ENCODE assay signal across 11 cellular contexts in the genomic region with DNA sequence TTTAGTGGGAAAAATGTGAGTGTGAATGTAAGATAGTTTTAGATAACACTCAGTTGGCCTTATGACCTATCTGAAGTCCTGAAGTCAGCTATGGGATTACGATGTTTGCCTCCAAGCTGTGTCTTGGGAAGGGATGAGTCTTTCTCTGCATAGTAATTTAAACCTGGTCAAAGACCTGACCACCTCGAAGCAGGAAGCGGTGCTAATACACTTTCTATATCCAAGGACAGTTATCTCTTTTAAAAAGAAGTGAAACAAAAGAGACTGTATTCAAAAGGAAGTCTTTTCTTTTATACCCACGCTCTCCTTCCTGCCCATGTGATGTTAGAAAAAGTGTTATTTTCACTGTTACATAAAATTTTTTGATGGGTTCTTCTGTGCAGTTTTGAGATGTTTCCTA.
DNase-seq lines count a peak whose midpoint lies in the region; ATAC-seq and TF ChIP-seq lines count a peak whose summit lies in the region.
"Had no signal": no experiment of that assay in that cellular context is flagged by ENCODE, and none has a peak within 500 bp of the region (broad histone marks: within the 10 kb centered on the region; RNA-seq: fewer than 3 reads in every experiment).

No MANE protein-coding gene starts in this region.

- peak overlapping the region; percentile 64 for H3K4me3 Mint-ChIP-seq in activated T-helper 17 cell treated with anti-CD3 and anti-CD28 coated beads, Interleukin-2, amount 50 U/mL, for 72 hours

- no peaks in the 10 kb centered on the region for H3K27me3 Mint-ChIP-seq in activated T-helper 17 cell treated with anti-CD3 and anti-CD28 coated beads, Interleukin-2, amount 50 U/mL, for 72 hours

- no peak for DNase-seq in stimulated activated CD4-positive, alpha-beta T cell treated with anti-CD3 and anti-CD28 coated beads, Interleukin-12 subunit alpha, Interleukin-12 subunit beta, amount 100 ng/mL, for 4 hours
- DNase-seq in GM10248 (ENCODE audit: extremely low spot score) (no peak), hepatic stellate cell (ENCODE audit: low spot score) (no peak), NCI-H187 treated with DMSO at 0.1 percent for 48 hours (lab: John Stamatoyannopoulos, UW) (no peak)
- DNase-seq: NCI-H2171 treated with DMSO at 0.1 percent for 48 hours; stimulated activated CD8-positive, alpha-beta memory T cell treated with anti-CD3 and anti-CD28 coated beads, Interleukin-4, amount 100 ng/mL, for 48 hours had no signal

- H3K36me3 Mint-ChIP-seq in activated T-helper 17 cell treated with anti-CD3 and anti-CD28 coated beads, Interleukin-2, amount 50 U/mL, for 72 hours (ENCODE audit: low read depth): peaks cover 43% of the 10 kb centered on the region

- H3K36me3 ChIP-seq in BLaER1 treated with 17β-estradiol and CSF1 and Interleukin-3, amounts not matched to agents 10 nM and 100 nM: peaks cover 0 to 5% (median 0%) of the 10 kb centered on the region in 11 experiments; a peak in 1 of 22 replicates

- peak overlapping the region in 9 of 11 experiments; percentile 22 to 57 (median 48); a peak in 17 of 22 replicates for H3K27ac ChIP-seq in BLaER1 treated with 17β-estradiol and CSF1 and Interleukin-3, amounts not matched to agents 10 nM and 100 nM
- H3K27ac ChIP-seq: hepatocyte had no signal

- no peak for TF ChIP-seq CTCF in GM10248 (IDR thresholded peaks at IDR 0.05; ENCODE audit: control extremely low read depth, extremely low read depth, low read depth, missing control alignments)

- ATAC-seq in GM18868 (IDR thresholded peaks at IDR 0.05; ENCODE audit: unreplicated experiment): peak; percentile 48
- ATAC-seq in HG03442 (IDR thresholded peaks at IDR 0.05; ENCODE audit: unreplicated experiment): peak; percentile 50
- peak; percentile 61 for ATAC-seq in activated T-helper 17 cell treated with anti-CD3 and anti-CD28 coated beads, Interleukin-2, amount 50 U/mL, for 72 hours (replicated peaks)

- H3K4me1 ChIP-seq in BLaER1 treated with 17β-estradiol and CSF1 and Interleukin-3, amounts not matched to agents 10 nM and 100 nM: peaks cover 80 to 99% (median 89%) of the 10 kb centered on the region in 10 experiments

- peaks cover 79 to 99% (median 95%) of the 10 kb centered on the region in 11 experiments for H4K20me1 ChIP-seq in BLaER1 treated with 17β-estradiol and CSF1 and Interleukin-3, amounts not matched to agents 10 nM and 100 nM

- H3K27ac Mint-ChIP-seq in activated T-helper 17 cell treated with anti-CD3 and anti-CD28 coated beads, Interleukin-2, amount 50 U/mL, for 72 hours: peak overlapping the region; percentile 72

- H3K4me2 ChIP-seq in BLaER1 treated with 17β-estradiol and CSF1 and Interleukin-3, amounts not matched to agents 10 nM and 100 nM: peak overlapping the region; percentile 56 to 87 (median 76)
- H3K4me2 ChIP-seq: hepatocyte had no signal

- no peaks in the 10 kb centered on the region for H3K9me3 ChIP-seq in BLaER1 treated with 17β-estradiol and CSF1 and Interleukin-3, amounts not matched to agents 10 nM and 100 nM (replicated peaks in 1 of 11)

- H3K4me1 Mint-ChIP-seq in activated T-helper 17 cell treated with anti-CD3 and anti-CD28 coated beads, Interleukin-2, amount 50 U/mL, for 72 hours: peaks cover 59% of the 10 kb centered on the region

- H3K4me3 ChIP-seq in BLaER1 treated with 17β-estradiol and CSF1 and Interleukin-3, amounts not matched to agents 10 nM and 100 nM: peak overlapping the region in 3 of 10 experiments; percentile 13 to 29 (median 18); a peak in 3 of 20 replicates
- H3K4me3 ChIP-seq: hepatocyte had no signal

- CTCF ChIA-PET in GM10248 (lab: Yijun Ruan, JAX): interaction anchor here (0.6 to 3.7 kb wide), 7 partner anchors 9 to 101 kb away, joined by 3 to 13 read pairs (median 3); no protein-coding TSS in a partner anchor

- H3K9me3 Mint-ChIP-seq in activated T-helper 17 cell treated with anti-CD3 and anti-CD28 coated beads, Interleukin-2, amount 50 U/mL, for 72 hours: no peaks in the 10 kb centered on the region

- peak overlapping the region in 5 of 11 experiments; percentile 4 to 54 (median 26); a peak in 5 of 22 replicates for H3K9ac ChIP-seq in BLaER1 treated with 17β-estradiol and CSF1 and Interleukin-3, amounts not matched to agents 10 nM and 100 nM

- POLR2A ChIA-PET in GM10248 (lab: Yijun Ruan, JAX): no interaction called here

- H3K27me3 ChIP-seq in BLaER1 treated with 17β-estradiol and CSF1 and Interleukin-3, amounts not matched to agents 10 nM and 100 nM: no peaks in the 10 kb centered on the region
- H3K27me3 ChIP-seq: hepatocyte had no signal
